ENCODE assay signal across 9 cellular contexts in the genomic region with DNA sequence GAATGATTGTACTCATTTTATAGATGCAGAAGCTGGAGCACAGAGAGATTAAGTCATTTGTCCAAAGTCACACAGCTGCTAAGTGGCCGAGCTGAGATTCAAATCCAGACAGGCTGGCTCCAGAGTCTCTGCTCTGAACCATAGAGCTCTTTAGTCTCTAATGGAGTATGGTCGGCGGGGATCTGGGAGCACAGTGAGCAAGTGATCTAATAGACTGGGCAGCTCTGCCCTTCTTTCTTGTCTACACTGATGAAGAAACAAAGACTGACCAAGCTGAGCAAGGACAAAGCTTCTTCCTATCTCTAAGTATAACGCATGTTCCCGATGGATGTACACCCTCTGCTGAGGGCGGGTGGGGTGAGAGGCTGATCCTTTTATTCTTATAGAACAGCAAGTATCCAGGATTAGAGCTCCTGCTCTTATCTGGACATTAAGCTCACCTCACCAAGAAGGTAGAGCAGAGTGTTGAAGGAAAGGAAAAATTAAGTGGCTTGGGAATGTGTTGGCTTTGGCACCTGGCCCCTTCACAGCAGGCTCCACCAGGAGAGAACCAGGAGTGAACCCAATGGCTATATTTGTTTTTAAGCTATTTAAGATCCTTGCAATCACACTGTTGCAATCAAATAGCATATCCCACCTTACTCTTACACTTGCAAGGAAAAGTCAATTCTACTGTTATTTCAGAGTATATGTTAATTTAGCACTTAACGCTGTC.
A peak's percentile ranks its signal among the peaks of the same experiment; 100 is the strongest.
DNase-seq lines count a peak whose midpoint lies in the region; ATAC-seq and TF ChIP-seq lines count a peak whose summit lies in the region.
"Had no signal": no experiment of that assay in that cellular context is flagged by ENCODE, and none has a peak within 500 bp of the region (broad histone marks: within the 10 kb centered on the region; RNA-seq: fewer than 3 reads in every experiment).

No MANE protein-coding gene starts in this region.

- H3K27me3 ChIP-seq in PC-3 (ENCODE audit: low read length) (no peaks in the 10 kb centered on the region), skeletal muscle satellite cell (ENCODE audit: control insufficient read depth, insufficient read depth, low read length) (no peaks in the 10 kb centered on the region)

- ATAC-seq in PC-3 (no peak), HG02970 (IDR thresholded peaks at IDR 0.05; ENCODE audit: low FRiP score, unreplicated experiment) (no peak)
- ATAC-seq: GM23338 had no signal

- peak overlapping the region; percentile 87; the same call in 1 of the 2 replicates for H3K9ac ChIP-seq in PC-3 (ENCODE audit: low read length)
- H3K9ac ChIP-seq in skeletal muscle satellite cell (ENCODE audit: low read depth, low read length): peak overlapping the region; percentile 99

- H3K9me3 ChIP-seq in PC-3 (ENCODE audit: low read length) (no peaks in the 10 kb centered on the region), skeletal muscle satellite cell (replicated peaks; ENCODE audit: low read length) (no peaks in the 10 kb centered on the region)

- H3K4me3 ChIP-seq in GM12875 (ENCODE audit: low read depth, low read length) (peak overlapping the region; percentile 44), PC-3 (ENCODE audit: low read length) (peak overlapping the region; percentile 77), epithelial cell of proximal tubule (ENCODE audit: low read depth, low read length) (peak overlapping the region; percentile 94), skeletal muscle satellite cell (ENCODE audit: low read length) (peak overlapping the region; percentile 92)
- H3K4me3 ChIP-seq: GM23338 had no signal

- POLR2A ChIA-PET in PC-3 (lab: Charles Lee; ENCODE audit: unreplicated experiment): interaction anchor here (0.5 to 1.4 kb wide), 7 partner anchors 9 to 227 kb away, joined by 3 to 8 read pairs (median 4); no protein-coding TSS in a partner anchor

- peaks cover 85% of the 10 kb centered on the region for H3K79me2 ChIP-seq in PC-3 (ENCODE audit: low read length)

- no peaks in the 10 kb centered on the region for H3F3A ChIP-seq in PC-3 (ENCODE audit: low read length, unreplicated experiment)

- TF ChIP-seq CTCF in GM12875 (IDR thresholded peaks at IDR 0.05; ENCODE audit: borderline replicate concordance, insufficient read depth, low read depth, low read length) (no peak), PC-3 (conservative IDR thresholded peaks at IDR 0.05; ENCODE audit: low read depth, low read length) (no peak), epithelial cell of proximal tubule (conservative IDR thresholded peaks at IDR 0.05; ENCODE audit: low read depth, low read length) (no peak)

- H4K20me1 ChIP-seq in PC-3 (ENCODE audit: low read length): peaks cover 73% of the 10 kb centered on the region

- H2AFZ ChIP-seq in PC-3 (ENCODE audit: low read length): no peak overlapping the region
- H2AFZ ChIP-seq: GM23338 had no signal

- H3K27ac ChIP-seq in PC-3 (ENCODE audit: low read length): no peak overlapping the region
- H3K27ac ChIP-seq: RWPE1 had no signal

- CTCF ChIA-PET in PC-3 (lab: Charles Lee): interaction anchor here (0.6 to 1.6 kb wide), 3 partner anchors 35 to 361 kb away, joined by 3 to 5 read pairs (median 3); no protein-coding TSS in a partner anchor

- intact Hi-C loops in PC-3 (cut with micrococcal nuclease): loop anchor here (2.0 to 5.0 kb wide), 4 partner anchors 36 to 228 kb away; no protein-coding TSS in a partner anchor
- intact Hi-C loops in posterior cingulate gyrus (cut with DNase I): no loop called here

- DNase-seq in PC-3 (no peak), epithelial cell of proximal tubule (ENCODE audit: low read depth) (no peak), posterior cingulate gyrus (no peak), cerebellar cortex (ENCODE audit: low spot score) (no peak)

- H3K4me1 ChIP-seq in PC-3 (ENCODE audit: insufficient read depth, low read length) (peaks cover 63% of the 10 kb centered on the region), skeletal muscle satellite cell (ENCODE audit: control insufficient read depth, insufficient read depth, low read length) (peaks cover 62% of the 10 kb centered on the region)

- H3K9me2 ChIP-seq in PC-3 (replicated peaks; ENCODE audit: low read length): no peaks in the 10 kb centered on the region

- H3K36me3 ChIP-seq in PC-3 (ENCODE audit: low read depth, low read length): peaks cover 3% of the 10 kb centered on the region
- peaks cover 26% of the 10 kb centered on the region for H3K36me3 ChIP-seq in skeletal muscle satellite cell (ENCODE audit: insufficient read depth, low read length)

- BruUV-seq in PC-3 (replicated peaks; lab: Mats Ljungman, UMichigan): no TSS peak

- H3K4me2 ChIP-seq in PC-3 (ENCODE audit: low read length): peak overlapping the region; percentile 84
- H3K4me2 ChIP-seq in skeletal muscle satellite cell (ENCODE audit: low read length): peak overlapping the region; percentile 78

Comparison
In these comparisons a context has a peak if more than half of its experiments do, and no peak if none do; other contexts are left out.
1. H3K4me3 ChIP-seq: peak in every context shown above with its lines; median percentile 94 in epithelial cell of proximal tubule; 92 in skeletal muscle satellite cell; 77 in PC-3; 44 in GM12875.